ENCODE assay signal across 23 cellular contexts in the genomic region with DNA sequence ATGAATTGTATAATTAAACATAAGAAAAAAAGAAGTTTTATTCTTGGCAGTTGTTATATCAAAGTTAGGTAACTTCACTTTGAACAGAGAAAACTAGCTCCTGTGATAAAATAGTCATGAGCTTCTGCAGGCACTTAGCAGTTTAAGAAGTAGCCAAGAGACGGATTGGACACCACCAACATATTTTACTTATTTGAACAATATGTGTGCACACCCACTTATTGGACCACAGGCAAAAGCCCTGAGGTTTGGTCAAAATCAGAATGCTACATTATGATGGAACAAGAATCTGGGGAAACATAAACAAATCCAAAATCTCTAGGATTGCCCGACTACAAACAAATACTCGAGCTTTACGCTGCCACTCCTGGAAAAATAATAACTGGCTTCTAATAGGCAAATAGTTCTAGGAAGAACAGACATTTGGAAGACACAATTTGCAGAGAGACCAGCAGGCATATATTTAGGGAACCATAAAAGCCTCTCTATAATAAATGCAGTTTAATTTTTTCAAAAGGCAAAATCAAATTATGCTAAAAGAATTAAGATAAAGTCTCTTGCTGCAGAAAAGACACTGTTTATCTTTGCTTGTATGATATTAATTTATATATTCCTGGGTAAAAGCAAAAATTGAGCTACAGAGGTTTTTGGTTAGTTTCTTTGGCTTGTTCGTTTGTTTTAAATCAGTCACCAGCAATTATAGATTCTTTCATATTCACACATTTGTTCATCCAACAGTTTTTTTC.
DNase-seq lines count a peak whose midpoint lies in the region; ATAC-seq, FAIRE-seq and TF ChIP-seq lines count a peak whose summit lies in the region.
"Had no signal": no experiment of that assay in that cellular context is flagged by ENCODE, and none has a peak within 500 bp of the region (broad histone marks: within the 10 kb centered on the region; RNA-seq: fewer than 3 reads in every experiment).

No MANE protein-coding gene starts in this region.

- H3K27me3 ChIP-seq in Loucy (ENCODE audit: insufficient read depth, low read length, poor library complexity, severe bottlenecking) = no peaks in the 10 kb centered on the region
- no peaks in the 10 kb centered on the region for H3K27me3 ChIP-seq in K562 (ENCODE audit: control insufficient read depth in 2 of 2, insufficient read depth in 2 of 2, low read length in 2 of 2)

- no peaks in the 10 kb centered on the region for H3K9me1 ChIP-seq in K562 (ENCODE audit: control insufficient read depth, insufficient read depth, low read length)

- peak overlapping the region; percentile 51 for H3K9ac ChIP-seq in Loucy (ENCODE audit: low read depth, low read length, poor library complexity, severe bottlenecking)
- H3K9ac ChIP-seq in K562 (ENCODE audit: insufficient read depth in 1 of 2, low read depth in 2 of 2, low read length in 2 of 2) = no peak overlapping the region

- H3K79me2 ChIP-seq in Loucy (ENCODE audit: insufficient read depth, low read length) (no peaks in the 10 kb centered on the region), K562 (ENCODE audit: control insufficient read depth, insufficient read depth, low read length) (no peaks in the 10 kb centered on the region)

- H3K4me2 ChIP-seq in Loucy (ENCODE audit: low read depth, low read length, poor library complexity, severe bottlenecking) (peak overlapping the region; percentile 47), K562 (ENCODE audit: insufficient read depth, low read length) (no peak overlapping the region)
- H3K4me2 ChIP-seq: A549 had no signal

- CTCF ChIA-PET in activated CD4-positive, alpha-beta T cell treated with anti-CD3 and anti-CD28 coated beads for 36 hours (lab: Charles Lee) = interaction anchor here (0.6 to 1.3 kb wide), 4 partner anchors 14 to 118 kb away, joined by 3 to 4 read pairs (median 3); no protein-coding TSS in a partner anchor
- CTCF ChIA-PET in K562 (lab: Yijun Ruan, JAX; ENCODE audit: low intra/inter-chr PET ratio) = no interaction called here
- CTCF ChIA-PET in activated CD4-positive, alpha-beta memory T cell treated with anti-CD3 and anti-CD28 coated beads, Interleukin-2, amount 10 ng/mL, durations not matched to agents 7 days and 5 days (lab: Charles Lee) = no interaction called here

- intact Hi-C loops in activated CD4-positive, alpha-beta T cell treated with anti-CD3 and anti-CD28 coated beads, Interleukin-2, amount 10 ng/mL, durations not matched to agents 24 days and 14 days (cut with micrococcal nuclease) = no loop called here
- intact Hi-C loops in activated CD4-positive, alpha-beta T cell treated with anti-CD3 and anti-CD28 coated beads for 36 hours (cut with DNase I, micrococcal nuclease) = no loop called here
- intact Hi-C loops in K562 (cut with micrococcal nuclease) = no loop called here

- H3K4me3 ChIP-seq in Loucy (ENCODE audit: low read length, poor library complexity, severe bottlenecking) = peak overlapping the region; percentile 35
- no peak overlapping the region for H3K4me3 ChIP-seq in K562
- H3K4me3 ChIP-seq: A549 had no signal

- no peaks in the 10 kb centered on the region for H3K36me3 Mint-ChIP-seq in activated CD4-positive, alpha-beta T cell treated with anti-CD3 and anti-CD28 coated beads, Interleukin-2, amount 10 ng/mL, durations not matched to agents 24 days and 14 days (ENCODE audit: low read depth)
- H3K36me3 Mint-ChIP-seq in activated CD4-positive, alpha-beta T cell treated with anti-CD3 and anti-CD28 coated beads for 36 hours (ENCODE audit: low read depth) = no peaks in the 10 kb centered on the region
- H3K36me3 Mint-ChIP-seq in activated CD4-positive, alpha-beta memory T cell treated with anti-CD3 and anti-CD28 coated beads, Interleukin-2, amount 10 ng/mL, durations not matched to agents 7 days and 5 days (ENCODE audit: low read depth) = no peaks in the 10 kb centered on the region
- H3K36me3 Mint-ChIP-seq: CD14-positive monocyte; CD8-positive, alpha-beta T cell had no signal

- H3K9me3 Mint-ChIP-seq in activated CD4-positive, alpha-beta T cell treated with anti-CD3 and anti-CD28 coated beads, Interleukin-2, amount 10 ng/mL, durations not matched to agents 24 days and 14 days = no peaks in the 10 kb centered on the region
- H3K9me3 Mint-ChIP-seq in activated CD4-positive, alpha-beta T cell treated with anti-CD3 and anti-CD28 coated beads for 36 hours (ENCODE audit: low read depth) = no peaks in the 10 kb centered on the region
- no peaks in the 10 kb centered on the region for H3K9me3 Mint-ChIP-seq in activated CD4-positive, alpha-beta memory T cell treated with anti-CD3 and anti-CD28 coated beads, Interleukin-2, amount 10 ng/mL, durations not matched to agents 7 days and 5 days
- H3K9me3 Mint-ChIP-seq: CD8-positive, alpha-beta T cell; HFFc6 had no signal

- no peak overlapping the region for H3K27ac Mint-ChIP-seq in activated CD4-positive, alpha-beta T cell treated with anti-CD3 and anti-CD28 coated beads, Interleukin-2, amount 10 ng/mL, durations not matched to agents 24 days and 14 days
- no peak overlapping the region for H3K27ac Mint-ChIP-seq in activated CD4-positive, alpha-beta T cell treated with anti-CD3 and anti-CD28 coated beads for 36 hours
- H3K27ac Mint-ChIP-seq in activated CD4-positive, alpha-beta memory T cell treated with anti-CD3 and anti-CD28 coated beads, Interleukin-2, amount 10 ng/mL, durations not matched to agents 7 days and 5 days = no peak overlapping the region
- H3K27ac Mint-ChIP-seq: CD14-positive monocyte; CD8-positive, alpha-beta T cell; HFFc6 had no signal

- no TSS peak for BruUV-seq in K562 (replicated peaks; lab: Mats Ljungman, UMichigan)

- no peak for TF ChIP-seq CTCF in Loucy (conservative IDR thresholded peaks at IDR 0.05; ENCODE audit: low read length)
- no peak for TF ChIP-seq CTCF in K562 (IDR thresholded peaks at IDR 0.05 in 2 of 3, conservative IDR thresholded peaks at IDR 0.05 in 1 of 3; ENCODE audit: insufficient read depth in 2 of 3, low read depth in 1 of 3, low read length in 3 of 3)

- H3K4me1 ChIP-seq in Loucy (ENCODE audit: insufficient read depth, low read length, poor library complexity, severe bottlenecking) = peaks cover 78% of the 10 kb centered on the region
- peaks cover 0 to 3% of the 10 kb centered on the region in 2 experiments; a peak in 2 of 5 replicates for H3K4me1 ChIP-seq in K562 (replicated peaks in 1 of 2; ENCODE audit: control insufficient read depth in 2 of 2, insufficient read depth in 2 of 2, low read length in 2 of 2)
- H3K4me1 ChIP-seq: A549 had no signal

- H3K9me2 ChIP-seq in Loucy (replicated peaks; ENCODE audit: low read depth, low read length) = no peaks in the 10 kb centered on the region

- in situ Hi-C loops in K562 (cut with MboI) = no loop called here

- no peak for FAIRE-seq in K562 (lab: Jason Lieb, UNC)
- FAIRE-seq: A549, D721Med, G401.6, GM12891, HTR-8/SVneo had no signal

- peaks cover 8% of the 10 kb centered on the region; the same call in 1 of the 2 replicates for H3F3A ChIP-seq in Loucy (ENCODE audit: low read depth)

- H2AFZ ChIP-seq in Loucy (ENCODE audit: low read length) (peak overlapping the region; percentile 43; the same call in 1 of the 2 replicates), K562 (ENCODE audit: low read depth, low read length) (0 out of 2 replicates have a peak overlapping the region, but pooled peaks have one; percentile 30)

- no peaks in the 10 kb centered on the region for H4K20me1 ChIP-seq in Loucy (ENCODE audit: insufficient read depth, low read length, poor library complexity, severe bottlenecking)
- H4K20me1 ChIP-seq in K562 (replicated peaks; ENCODE audit: control insufficient read depth, insufficient read depth, low read length) = no peaks in the 10 kb centered on the region

- no peak overlapping the region for H3K27ac ChIP-seq in K562 (ENCODE audit: extremely low read depth, low read depth, low read length)
- H3K27ac ChIP-seq: 22Rv1, A549 had no signal

- no peak for TF ChIP-seq EP300 in K562 (IDR thresholded peaks at IDR 0.05; ENCODE audit: low read length)

- POLR2A ChIA-PET in activated CD4-positive, alpha-beta T cell treated with anti-CD3 and anti-CD28 coated beads for 36 hours (lab: Charles Lee) = interaction anchor here (0.7 kb wide), 1 partner anchor 29 kb away, joined by 3 read pairs; no protein-coding TSS in a partner anchor
- POLR2A ChIA-PET in K562 (lab: Yijun Ruan, JAX) = no interaction called here
- POLR2A ChIA-PET in activated CD4-positive, alpha-beta memory T cell treated with anti-CD3 and anti-CD28 coated beads, Interleukin-2, amount 10 ng/mL, durations not matched to agents 7 days and 5 days (lab: Charles Lee) = no interaction called here

- H3K4me1 Mint-ChIP-seq in activated CD4-positive, alpha-beta T cell treated with anti-CD3 and anti-CD28 coated beads, Interleukin-2, amount 10 ng/mL, durations not matched to agents 24 days and 14 days = peaks cover 6% of the 10 kb centered on the region
- H3K4me1 Mint-ChIP-seq in activated CD4-positive, alpha-beta T cell treated with anti-CD3 and anti-CD28 coated beads for 36 hours = peaks cover 16% of the 10 kb centered on the region
- H3K4me1 Mint-ChIP-seq in activated CD4-positive, alpha-beta memory T cell treated with anti-CD3 and anti-CD28 coated beads, Interleukin-2, amount 10 ng/mL, durations not matched to agents 7 days and 5 days = peaks cover 20% of the 10 kb centered on the region

- H3K9me3 ChIP-seq in Loucy (ENCODE audit: insufficient read depth, low read depth, low read length) (0 out of 2 replicates have a peak, but pooled peaks cover 3% of the 10 kb centered on the region), K562 (replicated peaks; ENCODE audit: control insufficient read depth, insufficient read depth, low read depth, low read length) (no peaks in the 10 kb centered on the region)
- H3K9me3 ChIP-seq: A549 had no signal

- H3K4me3 Mint-ChIP-seq in activated CD4-positive, alpha-beta T cell treated with anti-CD3 and anti-CD28 coated beads, Interleukin-2, amount 10 ng/mL, durations not matched to agents 24 days and 14 days = no peak overlapping the region
- no peak overlapping the region for H3K4me3 Mint-ChIP-seq in activated CD4-positive, alpha-beta T cell treated with anti-CD3 and anti-CD28 coated beads for 36 hours
- no peak overlapping the region for H3K4me3 Mint-ChIP-seq in activated CD4-positive, alpha-beta memory T cell treated with anti-CD3 and anti-CD28 coated beads, Interleukin-2, amount 10 ng/mL, durations not matched to agents 7 days and 5 days
- H3K4me3 Mint-ChIP-seq: CD14-positive monocyte; CD8-positive, alpha-beta T cell; HFFc6 had no signal

- 56% methylated on average over 5 of the region's 5 CpGs for WGBS in K562 (ENCODE audit: insufficient coverage, low coverage, missing lambda C conversion rate)

- no peak for ATAC-seq in activated CD4-positive, alpha-beta T cell treated with anti-CD3 and anti-CD28 coated beads for 36 hours
- no peak for ATAC-seq in K562
- ATAC-seq: A549; CD8-positive, alpha-beta T cell; HCT116 had no signal

- TF ChIP-seq POLR2A in K562 (conservative IDR thresholded peaks at IDR 0.05) = no peak

- no peak for TF ChIP-seq RAD21 in K562 (CRISPR knock-in tag; conservative IDR thresholded peaks at IDR 0.05 in 1 of 2, IDR thresholded peaks at IDR 0.05 in 1 of 2)

- H3K27me3 Mint-ChIP-seq in activated CD4-positive, alpha-beta T cell treated with anti-CD3 and anti-CD28 coated beads, Interleukin-2, amount 10 ng/mL, durations not matched to agents 24 days and 14 days = no peaks in the 10 kb centered on the region
- H3K27me3 Mint-ChIP-seq in activated CD4-positive, alpha-beta T cell treated with anti-CD3 and anti-CD28 coated beads for 36 hours = no peaks in the 10 kb centered on the region
- no peaks in the 10 kb centered on the region for H3K27me3 Mint-ChIP-seq in activated CD4-positive, alpha-beta memory T cell treated with anti-CD3 and anti-CD28 coated beads, Interleukin-2, amount 10 ng/mL, durations not matched to agents 7 days and 5 days

- no peaks in the 10 kb centered on the region for H3K36me3 ChIP-seq in Loucy (ENCODE audit: insufficient read depth, low read length)
- no peaks in the 10 kb centered on the region for H3K36me3 ChIP-seq in K562 (ENCODE audit: control insufficient read depth, insufficient read depth, low read length)

- DNase-seq in activated CD4-positive, alpha-beta T cell treated with anti-CD3 and anti-CD28 coated beads, Interleukin-2, amount 10 ng/mL, durations not matched to agents 24 days and 14 days = peak; percentile 14
- DNase-seq in activated CD4-positive, alpha-beta T cell treated with anti-CD3 and anti-CD28 coated beads for 36 hours = no peak
- DNase-seq in K562 (ENCODE audit: extremely low read depth in 1 of 4, low spot score in 3 of 4) = no peak
- DNase-seq in fibroblast of the conjunctiva (ENCODE audit: low read depth) = peak; percentile 6
- DNase-seq in anterior cingulate cortex (lab: John Stamatoyannopoulos, UW) = no peak
- DNase-seq in activated CD4-positive, alpha-beta memory T cell treated with anti-CD3 and anti-CD28 coated beads, Interleukin-2, amount 10 ng/mL, durations not matched to agents 7 days and 5 days = no peak
- no peak for DNase-seq in NCI-H526 treated with DMSO at 0.1 percent for 48 hours (lab: John Stamatoyannopoulos, UW)
- DNase-seq: CD8-positive, alpha-beta T cell; COR-L47; GOT3; H7; HFFc6; IMR-90; KBM-7 had no signal

Comparison
In these comparisons a context has a peak if more than half of its experiments do, and no peak if none do; other contexts are left out.
1. DNase-seq: peak in activated CD4-positive, alpha-beta T cell treated with anti-CD3 and anti-CD28 coated beads, Interleukin-2, amount 10 ng/mL, durations not matched to agents 24 days and 14 days (single experiment) and fibroblast of the conjunctiva (single experiment); none in activated CD4-positive, alpha-beta T cell treated with anti-CD3 and anti-CD28 coated beads for 36 hours (single experiment), K562 (0 of 4), anterior cingulate cortex (0 of 58), activated CD4-positive, alpha-beta memory T cell treated with anti-CD3 and anti-CD28 coated beads, Interleukin-2, amount 10 ng/mL, durations not matched to agents 7 days and 5 days (single experiment) and NCI-H526 treated with DMSO at 0.1 percent for 48 hours (single experiment).